Comparison of ENCODE assay signal across 20 cellular contexts in genomic region chr6:112575309-112575834, GRCh38.
A peak's percentile ranks its signal among the peaks of the same experiment; 100 is the strongest.
DNase-seq lines count a peak whose midpoint lies in the region; ATAC-seq and TF ChIP-seq lines count a peak whose summit lies in the region.
"Had no signal": no experiment of that assay in that cellular context is flagged by ENCODE, and none has a peak within 500 bp of the region (broad histone marks: within the 10 kb centered on the region; RNA-seq: fewer than 3 reads in every experiment).

No MANE protein-coding gene starts in this region.

- H3K9me3 Mint-ChIP-seq in activated T-helper 2 cell treated with anti-CD3 and anti-CD28 coated beads, Interferon-gamma antibody, Interleukin-2, Interleukin-4, amounts not matched to agents 10 μg/mL and 5 μg/mL and 100 μg/mL, durations not matched to agents 14 hours and 24 hours and 36 hours: no peaks in the 10 kb centered on the region
- H3K9me3 Mint-ChIP-seq in activated naive CD8-positive, alpha-beta T cell treated with anti-CD3 and anti-CD28 coated beads, Interleukin-2, amount 50 U/mL, for 24 hours: no peaks in the 10 kb centered on the region
- H3K9me3 Mint-ChIP-seq: GM23338 had no signal

- H3K4me3 ChIP-seq in Karpas-422 (ENCODE audit: low read length) (no peak overlapping the region), stomach (no peak overlapping the region)
- H3K4me3 ChIP-seq: A549, BLaER1, GM23338, Peyer's patch had no signal

- H3K27me3 Mint-ChIP-seq in activated T-helper 2 cell treated with anti-CD3 and anti-CD28 coated beads, Interferon-gamma antibody, Interleukin-2, Interleukin-4, amounts not matched to agents 10 μg/mL and 5 μg/mL and 100 μg/mL, durations not matched to agents 14 hours and 24 hours and 36 hours (ENCODE audit: low read depth): no peaks in the 10 kb centered on the region
- H3K27me3 Mint-ChIP-seq in activated naive CD8-positive, alpha-beta T cell treated with anti-CD3 and anti-CD28 coated beads, Interleukin-2, amount 50 U/mL, for 24 hours: no peaks in the 10 kb centered on the region

- no peak for TF ChIP-seq POLR2A in stomach (IDR thresholded peaks at IDR 0.05)

- H2AFZ ChIP-seq in Karpas-422 (ENCODE audit: low read length): no peak overlapping the region
- H2AFZ ChIP-seq: GM23338 had no signal

- H3K36me3 ChIP-seq in Karpas-422 (ENCODE audit: insufficient read depth, low read length) (no peaks in the 10 kb centered on the region), stomach (no peaks in the 10 kb centered on the region)
- H3K36me3 ChIP-seq: BLaER1, Peyer's patch had no signal

- DNase-seq in DMS79 (lab: John Stamatoyannopoulos, UW): peak; percentile 99
- DNase-seq in Karpas-422: peak; percentile 42
- peak; percentile 51 for DNase-seq in NCI-H345 treated with DMSO at 0.1 percent for 48 hours (lab: John Stamatoyannopoulos, UW; ENCODE audit: unreplicated experiment)
- peak; percentile 43 for DNase-seq in left kidney (ENCODE audit: low read depth, low spot score)
- no peak for DNase-seq in NCI-H82 treated with DMSO at 0.1 percent for 48 hours (lab: John Stamatoyannopoulos, UW; ENCODE audit: unreplicated experiment)
- DNase-seq in activated T-helper 2 cell treated with anti-CD3 and anti-CD28 coated beads, Interferon-gamma antibody, Interleukin-2, Interleukin-4, amounts not matched to agents 10 μg/mL and 5 μg/mL and 100 μg/mL, durations not matched to agents 14 hours and 24 hours and 36 hours (ENCODE audit: low spot score): no peak
- DNase-seq in activated naive CD8-positive, alpha-beta T cell treated with anti-CD3 and anti-CD28 coated beads, Interleukin-2, amount 50 U/mL, for 24 hours: no peak
- DNase-seq in stomach: no peak
- DNase-seq: Calu3; CD4-positive, alpha-beta memory T cell; NCI-H2081; NCI-H2227 treated with DMSO at 0.1 percent for 48 hours; NCI-H526 treated with DMSO at 0.1 percent for 48 hours; NK-92 treated with Interleukin-12 subunit alpha and Interleukin-12 subunit beta, amount 100 ng/mL, for 24 hours; Peyer's patch had no signal

- WGBS in stomach, 5 donors: 74 to 90% (median 85%) methylated on average over 3 of the region's 3 CpGs

- H3K9me2 ChIP-seq in Karpas-422 (replicated peaks; ENCODE audit: insufficient read depth, low read length): no peaks in the 10 kb centered on the region

- no peaks in the 10 kb centered on the region for H3K9me3 ChIP-seq in Karpas-422 (ENCODE audit: low read length)
- no peaks in the 10 kb centered on the region for H3K9me3 ChIP-seq in stomach
- H3K9me3 ChIP-seq: A549, BLaER1, Peyer's patch had no signal

- no peaks in the 10 kb centered on the region for H4K20me1 ChIP-seq in Karpas-422 (ENCODE audit: insufficient read depth, low read depth, low read length)
- H4K20me1 ChIP-seq: BLaER1 had no signal

- no peak for TF ChIP-seq CTCF in stomach (IDR thresholded peaks at IDR 0.05)

- intact Hi-C loops in activated T-helper 2 cell treated with anti-CD3 and anti-CD28 coated beads, Interferon-gamma antibody, Interleukin-2, Interleukin-4, amounts not matched to agents 10 μg/mL and 5 μg/mL and 100 μg/mL, durations not matched to agents 14 hours and 24 hours and 36 hours (cut with micrococcal nuclease): no loop called here
- intact Hi-C loops in stomach (cut with DNase I; ENCODE audit: low total_unique reads): no loop called here

- TF ChIP-seq EP300 in stomach (IDR thresholded peaks at IDR 0.05): no peak

- no peaks in the 10 kb centered on the region for H3K4me1 Mint-ChIP-seq in activated T-helper 2 cell treated with anti-CD3 and anti-CD28 coated beads, Interferon-gamma antibody, Interleukin-2, Interleukin-4, amounts not matched to agents 10 μg/mL and 5 μg/mL and 100 μg/mL, durations not matched to agents 14 hours and 24 hours and 36 hours (ENCODE audit: low read depth)
- no peaks in the 10 kb centered on the region for H3K4me1 Mint-ChIP-seq in activated naive CD8-positive, alpha-beta T cell treated with anti-CD3 and anti-CD28 coated beads, Interleukin-2, amount 50 U/mL, for 24 hours
- H3K4me1 Mint-ChIP-seq: CD4-positive, alpha-beta memory T cell; GM23338 had no signal

- H3K27ac Mint-ChIP-seq in activated T-helper 2 cell treated with anti-CD3 and anti-CD28 coated beads, Interferon-gamma antibody, Interleukin-2, Interleukin-4, amounts not matched to agents 10 μg/mL and 5 μg/mL and 100 μg/mL, durations not matched to agents 14 hours and 24 hours and 36 hours: no peak overlapping the region
- no peak overlapping the region for H3K27ac Mint-ChIP-seq in activated naive CD8-positive, alpha-beta T cell treated with anti-CD3 and anti-CD28 coated beads, Interleukin-2, amount 50 U/mL, for 24 hours
- H3K27ac Mint-ChIP-seq: CD4-positive, alpha-beta memory T cell; GM23338 had no signal

- H3K79me2 ChIP-seq in Karpas-422 (ENCODE audit: low read length): no peaks in the 10 kb centered on the region

- H3K36me3 Mint-ChIP-seq in activated T-helper 2 cell treated with anti-CD3 and anti-CD28 coated beads, Interferon-gamma antibody, Interleukin-2, Interleukin-4, amounts not matched to agents 10 μg/mL and 5 μg/mL and 100 μg/mL, durations not matched to agents 14 hours and 24 hours and 36 hours (ENCODE audit: low read depth): no peaks in the 10 kb centered on the region
- no peaks in the 10 kb centered on the region for H3K36me3 Mint-ChIP-seq in activated naive CD8-positive, alpha-beta T cell treated with anti-CD3 and anti-CD28 coated beads, Interleukin-2, amount 50 U/mL, for 24 hours (ENCODE audit: low read depth)
- H3K36me3 Mint-ChIP-seq: CD4-positive, alpha-beta memory T cell had no signal

- no peak for ATAC-seq in activated naive CD8-positive, alpha-beta T cell treated with anti-CD3 and anti-CD28 coated beads, Interleukin-2, amount 50 U/mL, for 24 hours
- ATAC-seq: A549, GM23338, HCT116 had no signal

- H3K9ac ChIP-seq in Karpas-422 (ENCODE audit: low read length): no peak overlapping the region
- H3K9ac ChIP-seq: BLaER1, KMS-11 had no signal

- no peaks in the 10 kb centered on the region for H3K27me3 ChIP-seq in Karpas-422 (ENCODE audit: low read length)
- H3K27me3 ChIP-seq in stomach: no peaks in the 10 kb centered on the region
- H3K27me3 ChIP-seq: BLaER1, Peyer's patch had no signal

- H3K4me2 ChIP-seq in Karpas-422 (ENCODE audit: low read depth, low read length, poor library complexity, severe bottlenecking): no peak overlapping the region
- H3K4me2 ChIP-seq: A549, BLaER1, GM23338, KMS-11 had no signal

- H3K27ac ChIP-seq in Karpas-422 (ENCODE audit: low read length) (no peak overlapping the region), stomach (no peak overlapping the region)
- H3K27ac ChIP-seq: A549, BLaER1, KMS-11, Peyer's patch had no signal

- H3K4me3 Mint-ChIP-seq in activated T-helper 2 cell treated with anti-CD3 and anti-CD28 coated beads, Interferon-gamma antibody, Interleukin-2, Interleukin-4, amounts not matched to agents 10 μg/mL and 5 μg/mL and 100 μg/mL, durations not matched to agents 14 hours and 24 hours and 36 hours (ENCODE audit: low read depth): no peak overlapping the region
- no peak overlapping the region for H3K4me3 Mint-ChIP-seq in activated naive CD8-positive, alpha-beta T cell treated with anti-CD3 and anti-CD28 coated beads, Interleukin-2, amount 50 U/mL, for 24 hours
- H3K4me3 Mint-ChIP-seq: CD4-positive, alpha-beta memory T cell; GM23338 had no signal

- H3K4me1 ChIP-seq in Karpas-422 (ENCODE audit: low read length): peaks cover 12% of the 10 kb centered on the region
- peaks cover 0 to 21% (median 10%) of the 10 kb centered on the region in 4 donors for H3K4me1 ChIP-seq in stomach
- H3K4me1 ChIP-seq: A549, Peyer's patch had no signal

Comparison
In these comparisons a context has a peak if more than half of its experiments do, and no peak if none do; other contexts are left out.
1. DNase-seq: peak in DMS79 (single experiment), Karpas-422 (single experiment), NCI-H345 treated with DMSO at 0.1 percent for 48 hours (single experiment) and left kidney (single experiment); none in NCI-H82 treated with DMSO at 0.1 percent for 48 hours (single experiment), activated T-helper 2 cell treated with anti-CD3 and anti-CD28 coated beads, Interferon-gamma antibody, Interleukin-2, Interleukin-4, amounts not matched to agents 10 μg/mL and 5 μg/mL and 100 μg/mL, durations not matched to agents 14 hours and 24 hours and 36 hours (single experiment), activated naive CD8-positive, alpha-beta T cell treated with anti-CD3 and anti-CD28 coated beads, Interleukin-2, amount 50 U/mL, for 24 hours (single experiment) and stomach (single experiment).